ENCODE assay signal across 16 cellular contexts in the genomic region with DNA sequence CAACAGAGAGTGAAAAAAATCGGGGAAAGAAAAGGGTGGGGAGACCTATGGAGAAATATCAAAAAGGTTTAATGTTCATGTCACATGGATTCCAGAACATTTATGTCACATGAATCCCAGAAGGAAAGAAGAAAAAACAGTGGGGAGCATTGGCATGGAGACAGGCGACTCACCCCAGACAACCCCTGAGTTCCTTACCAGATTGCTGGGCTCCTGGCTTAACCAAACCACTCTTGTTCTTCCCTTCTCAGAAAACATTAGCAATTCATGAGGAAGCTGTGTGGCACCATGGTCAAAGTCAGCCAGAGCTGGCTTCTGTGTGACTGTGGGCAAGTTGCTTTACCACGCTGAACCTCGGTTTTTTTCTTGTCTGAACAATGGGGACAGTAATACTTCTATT. TPM values are rescaled to one million over a fixed set of nuclear protein-coding genes. Genes with fewer than 3 reads are reported as not detected.
DNase-seq lines count a peak whose midpoint lies in the region; ATAC-seq and TF ChIP-seq lines count a peak whose summit lies in the region.
"Had no signal": no experiment of that assay in that cellular context is flagged by ENCODE, and none has a peak within 500 bp of the region (broad histone marks: within the 10 kb centered on the region; RNA-seq: fewer than 3 reads in every experiment).

No MANE protein-coding gene starts in this region.

- H3K4me3 ChIP-seq in HEK293 (ENCODE audit: low read depth, low read length) (no peak overlapping the region), PC-9 (no peak overlapping the region), mucosa of descending colon (no peak overlapping the region)
- H3K4me3 ChIP-seq: BLaER1, GM23338 had no signal

- H3K27ac Mint-ChIP-seq in endothelial cell (ENCODE audit: unreplicated experiment) = no peak overlapping the region
- H3K27ac Mint-ChIP-seq: CD14-positive monocyte; CD4-positive, alpha-beta memory T cell; GM23338; HFFc6 had no signal

- H3K4me3 Mint-ChIP-seq in endothelial cell (ENCODE audit: unreplicated experiment) = peak overlapping the region; percentile 26
- H3K4me3 Mint-ChIP-seq: CD14-positive monocyte; CD4-positive, alpha-beta memory T cell; GM23338; HFFc6 had no signal

- H3K9me3 Mint-ChIP-seq in endothelial cell (ENCODE audit: unreplicated experiment) = peaks cover 17% of the 10 kb centered on the region

- no peaks in the 10 kb centered on the region for H3K36me3 ChIP-seq in HEK293 (ENCODE audit: control insufficient read depth in 2 of 2, insufficient read depth in 1 of 2, low read length in 2 of 2)
- H3K36me3 ChIP-seq in PC-9 (ENCODE audit: low read depth) = peaks cover 3% of the 10 kb centered on the region; the same call in 1 of the 2 replicates
- no peaks in the 10 kb centered on the region for H3K36me3 ChIP-seq in mucosa of descending colon (ENCODE audit: low read depth)
- H3K36me3 ChIP-seq: BLaER1 had no signal

- no peaks in the 10 kb centered on the region for H3K4me1 Mint-ChIP-seq in endothelial cell (ENCODE audit: unreplicated experiment)
- H3K4me1 Mint-ChIP-seq: CD14-positive monocyte; CD4-positive, alpha-beta memory T cell had no signal

- no peaks in the 10 kb centered on the region for H3K9me2 ChIP-seq in PC-9 (ENCODE audit: insufficient read depth)

- DNase-seq in PC-9 (no peak), endothelial cell (ENCODE audit: low spot score) (no peak), mucosa of descending colon (no peak), NCI-H1436 (lab: John Stamatoyannopoulos, UW) (no peak), caudate nucleus (lab: John Stamatoyannopoulos, UW) (no peak), erythroblast (lab: John Stamatoyannopoulos, UW) (no peak), DMS114 treated with DMSO at 0.1 percent for 48 hours (lab: John Stamatoyannopoulos, UW; ENCODE audit: unreplicated experiment) (no peak)
- DNase-seq: CD4-positive, alpha-beta memory T cell; HCEC 1CT; HFFc6; IMR-90 had no signal

- intact Hi-C loops in PC-9 (cut with micrococcal nuclease; ENCODE audit: unreplicated experiment) (loop anchor here (5.0 kb wide), 2 partner anchors 46 to 141 kb away; no protein-coding TSS in a partner anchor), mucosa of descending colon (cut with DNase I, micrococcal nuclease) (no loop called here)

- no TSS peak for BruUV-seq in PC-9 (replicated peaks; lab: Mats Ljungman, UMichigan)

- CTCF ChIA-PET in HEK293 (lab: Yijun Ruan, JAX) (interaction anchor here (1.0 kb wide), 1 partner anchor 13 kb away, joined by 4 read pairs; no protein-coding TSS in a partner anchor), PC-9 (lab: Charles Lee) (no interaction called here)

- H3F3A ChIP-seq in PC-9 (ENCODE audit: insufficient read depth, low read depth) = peaks cover 14% of the 10 kb centered on the region; the same call in 1 of the 2 replicates

- H3K9me3 ChIP-seq in HEK293 (ENCODE audit: control insufficient read depth, insufficient read depth, low read depth, low read length) = peaks cover 5% of the 10 kb centered on the region
- H3K9me3 ChIP-seq in PC-9 (ENCODE audit: insufficient read depth, low read depth) = 0 out of 2 replicates have a peak, but pooled peaks cover 10% of the 10 kb centered on the region
- peaks cover 13% of the 10 kb centered on the region for H3K9me3 ChIP-seq in mucosa of descending colon

- POLR2A ChIA-PET in HEK293 (lab: Yijun Ruan, JAX) = no interaction called here
- POLR2A ChIA-PET in PC-9 (lab: Charles Lee; ENCODE audit: unreplicated experiment) = no interaction called here

- ATAC-seq in mucosa of descending colon = peak; percentile 28
- ATAC-seq: GM23338 had no signal

- no peaks in the 10 kb centered on the region for H3K27me3 ChIP-seq in PC-9 (ENCODE audit: insufficient read depth, low read depth)
- H3K27me3 ChIP-seq: BLaER1 had no signal

- H3K27me3 Mint-ChIP-seq in endothelial cell (ENCODE audit: unreplicated experiment) = peaks cover 6% of the 10 kb centered on the region

- H3K79me2 ChIP-seq in PC-9 (ENCODE audit: low read depth) = no peaks in the 10 kb centered on the region

- H3K36me3 Mint-ChIP-seq in endothelial cell (ENCODE audit: low read depth, unreplicated experiment) = peaks cover 56% of the 10 kb centered on the region
- H3K36me3 Mint-ChIP-seq: CD14-positive monocyte; CD4-positive, alpha-beta memory T cell had no signal

- H3K4me1 ChIP-seq in HEK293 (ENCODE audit: control insufficient read depth, insufficient read depth, low read length) (no peaks in the 10 kb centered on the region), PC-9 (replicated peaks; ENCODE audit: insufficient read depth) (peaks cover 20% of the 10 kb centered on the region), mucosa of descending colon (ENCODE audit: low read depth) (peaks cover 6% of the 10 kb centered on the region)
- H3K4me1 ChIP-seq: BLaER1 had no signal

- H3K27ac ChIP-seq in HEK293 (ENCODE audit: extremely low read depth, low read depth, low read length) (no peak overlapping the region), PC-9 (peak overlapping the region; percentile 75), caudate nucleus (ENCODE audit: low read depth, low read length) (no peak overlapping the region)
- H3K27ac ChIP-seq: BLaER1 had no signal

- no peak for TF ChIP-seq POLR2A in erythroblast (IDR thresholded peaks at IDR 0.05; ENCODE audit: low read length)

- no peak overlapping the region for H2AFZ ChIP-seq in PC-9
- H2AFZ ChIP-seq: GM23338 had no signal

- H4K20me1 ChIP-seq in PC-9 (ENCODE audit: insufficient read depth) = no peaks in the 10 kb centered on the region
- H4K20me1 ChIP-seq: BLaER1 had no signal

- TF ChIP-seq CTCF in HEK293 (tag by site-specific recombination; IDR thresholded peaks at IDR 0.05) (no peak), PC-9 (conservative IDR thresholded peaks at IDR 0.05) (no peak), endothelial cell (IDR thresholded peaks at IDR 0.05; ENCODE audit: unreplicated experiment) (no peak), mucosa of descending colon (IDR thresholded peaks at IDR 0.05) (no peak)

- H3K4me2 ChIP-seq in PC-9 = peak overlapping the region; percentile 40; the same call in 1 of the 2 replicates
- H3K4me2 ChIP-seq: BLaER1, GM23338 had no signal

TF ChIP-seq in HEK293, 187 proteins besides CTCF, POLR2A, EP300 and RAD21:
- TF ChIP-seq, protein P1, sequence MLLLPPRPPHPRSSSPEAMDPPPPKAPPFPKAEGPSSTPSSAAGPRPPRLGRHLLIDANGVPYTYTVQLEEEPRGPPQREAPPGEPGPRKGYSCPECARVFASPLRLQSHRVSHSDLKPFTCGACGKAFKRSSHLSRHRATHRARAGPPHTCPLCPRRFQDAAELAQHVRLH (tag by site-specific recombination; IDR thresholded peaks at IDR 0.05) = 0 out of 2 replicates have a peak, but pooled peaks have one; percentile 0
- TF ChIP-seq SETDB1 (IDR thresholded peaks at IDR 0.05; ENCODE audit: insufficient read length, low read length) (peak; percentile 45), ZNF558 (tag by site-specific recombination; IDR thresholded peaks at IDR 0.05) (no peak)
- TF ChIP-seq, protein P2, sequence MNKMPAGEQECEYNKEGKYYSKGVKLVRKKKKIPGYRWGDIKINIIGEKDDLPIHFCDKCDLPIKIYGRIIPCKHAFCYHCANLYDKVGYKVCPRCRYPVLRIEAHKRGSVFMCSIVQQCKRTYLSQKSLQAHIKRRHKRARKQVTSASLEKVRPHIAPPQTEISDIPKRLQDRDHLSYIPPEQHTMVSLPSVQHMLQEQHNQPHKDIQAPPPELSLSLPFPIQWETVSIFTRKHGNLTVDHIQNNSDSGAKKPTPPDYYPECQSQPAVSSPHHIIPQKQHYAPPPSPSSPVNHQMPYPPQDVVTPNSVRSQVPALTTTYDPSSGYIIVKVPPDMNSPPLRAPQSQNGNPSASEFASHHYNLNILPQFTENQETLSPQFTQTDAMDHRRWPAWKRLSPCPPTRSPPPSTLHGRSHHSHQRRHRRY (tag by site-specific recombination; IDR thresholded peaks at IDR 0.05) = no peak

RNA-seq across cellular contexts. Expression of a gene that starts 49.6 kb away (rescaled TPM):
- total RNA-seq in PC-9 (2021) = 0.38 and 0.41 TPM in 2 replicates
- not detected for total RNA-seq in endothelial cell (ENCODE audit: unreplicated experiment)
- not detected for total RNA-seq in mucosa of descending colon
- total RNA-seq: A673; CD4-positive, alpha-beta memory T cell; GM23338; HFFc6; IMR-90 had no signal
